ENCODE assay signal across 26 cellular contexts in the genomic region with DNA sequence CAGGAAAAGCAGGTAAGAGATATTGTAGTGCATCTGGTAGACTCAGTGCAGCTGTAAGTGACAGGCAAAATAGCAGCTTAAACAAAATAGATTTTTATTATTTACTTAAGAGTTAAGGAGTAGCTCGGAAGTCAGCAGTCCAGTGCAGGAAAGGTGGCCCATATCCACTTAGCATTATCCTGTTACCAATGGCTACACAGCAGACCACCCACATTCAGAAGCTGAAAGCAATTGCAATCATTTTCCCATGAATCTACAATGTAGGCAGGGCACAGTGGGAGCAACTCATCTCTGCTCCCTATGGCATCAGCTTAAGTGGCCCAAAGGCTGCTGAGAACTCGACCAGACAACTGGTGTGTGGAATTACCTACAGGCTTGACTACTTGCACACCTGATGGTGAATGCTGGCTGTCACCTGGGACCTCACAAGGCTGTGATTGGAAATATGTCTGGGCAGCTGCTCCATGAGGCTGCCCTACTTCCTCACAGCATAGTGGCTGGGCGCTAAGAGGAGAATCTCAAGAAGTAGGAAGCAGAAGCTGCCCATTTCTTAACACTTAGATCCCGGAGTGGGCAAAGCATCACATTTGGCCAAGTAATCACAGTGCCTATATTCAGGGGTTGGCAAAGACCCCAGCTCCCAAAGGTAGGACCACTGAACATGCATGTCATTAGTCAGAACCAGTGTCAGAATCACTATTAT.
"Had no signal": no experiment of that assay in that cellular context is flagged by ENCODE, and none has a peak within 500 bp of the region (broad histone marks: within the 10 kb centered on the region; RNA-seq: fewer than 3 reads in every experiment).

No MANE protein-coding gene starts in this region.

- H3K27ac Mint-ChIP-seq: activated CD4-positive, alpha-beta T cell treated with anti-CD3 and anti-CD28 coated beads for 36 hours; activated CD8-positive, alpha-beta memory T cell treated with anti-CD3 and anti-CD28 coated beads, Interleukin-2, amount 10 ng/mL, durations not matched to agents 7 days and 5 days; activated naive CD8-positive, alpha-beta T cell treated with anti-CD3 and anti-CD28 coated beads, Interleukin-2, amount 10 ng/mL, durations not matched to agents 7 days and 5 days; stimulated activated effector memory CD8-positive, alpha-beta T cell treated with anti-CD3 and anti-CD28 coated beads, Interleukin-12 subunit alpha, Interleukin-12 subunit beta, amount 100 ng/mL, for 72 hours; T-cell; T-helper 2 cell treated with Interferon-gamma antibody and Interleukin-4, amounts not matched to agents 5 μg/mL and 100 μg/mL, for 36 hours had no signal

- H3K27me3 Mint-ChIP-seq: activated CD4-positive, alpha-beta T cell treated with anti-CD3 and anti-CD28 coated beads for 36 hours; activated CD8-positive, alpha-beta memory T cell treated with anti-CD3 and anti-CD28 coated beads, Interleukin-2, amount 10 ng/mL, durations not matched to agents 7 days and 5 days; activated naive CD8-positive, alpha-beta T cell treated with anti-CD3 and anti-CD28 coated beads, Interleukin-2, amount 10 ng/mL, durations not matched to agents 7 days and 5 days; brain; natural killer cell treated with Interleukin-12 subunit alpha and Interleukin-12 subunit beta and Interleukin-15 and Interleukin-18, amount 100 ng/mL, for 72 hours; T-cell had no signal

- H3K4me1 ChIP-seq: lower lobe of right lung had no signal

- H3K9me3 ChIP-seq: ascending aorta, left lung, lower lobe of right lung, suprapubic skin, tibial artery had no signal

- H3K4me3 Mint-ChIP-seq: activated CD4-positive, alpha-beta T cell treated with anti-CD3 and anti-CD28 coated beads for 36 hours; activated CD8-positive, alpha-beta memory T cell treated with anti-CD3 and anti-CD28 coated beads, Interleukin-2, amount 10 ng/mL, durations not matched to agents 7 days and 5 days; activated CD8-positive, alpha-beta T cell treated with anti-CD3 and anti-CD28 coated beads, Interleukin-2, amount 10 ng/mL, durations not matched to agents 7 days and 5 days; activated naive CD8-positive, alpha-beta T cell treated with anti-CD3 and anti-CD28 coated beads, Interleukin-2, amount 10 ng/mL, durations not matched to agents 7 days and 5 days; brain; natural killer cell treated with Interleukin-12 subunit alpha and Interleukin-12 subunit beta and Interleukin-15 and Interleukin-18, amount 100 ng/mL, for 72 hours; stimulated activated effector memory CD8-positive, alpha-beta T cell treated with anti-CD3 and anti-CD28 coated beads, Interleukin-12 subunit alpha, Interleukin-12 subunit beta, amount 100 ng/mL, for 72 hours; T-cell; T-helper 2 cell treated with Interferon-gamma antibody and Interleukin-4, amounts not matched to agents 5 μg/mL and 100 μg/mL, for 36 hours had no signal

- DNase-seq: activated CD4-positive, alpha-beta T cell treated with anti-CD3 and anti-CD28 coated beads for 36 hours; activated CD4-positive, CD25-positive, alpha-beta regulatory T cell; activated CD8-positive, alpha-beta memory T cell treated with anti-CD3 and anti-CD28 coated beads, Interleukin-2, amount 10 ng/mL, durations not matched to agents 7 days and 5 days; activated CD8-positive, alpha-beta T cell treated with anti-CD3 and anti-CD28 coated beads, Interleukin-2, amount 10 ng/mL, durations not matched to agents 7 days and 5 days; activated effector memory CD4-positive, alpha-beta T cell treated with Interleukin-2 at 50 U/mL for 16 hours; activated naive CD4-positive, alpha-beta T cell treated with Interleukin-2 at 50 U/mL for 16 hours; activated naive CD8-positive, alpha-beta T cell treated with anti-CD3 and anti-CD28 coated beads, Interleukin-2, amount 10 ng/mL, durations not matched to agents 7 days and 5 days; dorsolateral prefrontal cortex; effector memory CD4-positive, alpha-beta T cell; kidney glomerular epithelial cell; left lung; lower lobe of right lung; mesendoderm; stimulated activated CD4-positive, alpha-beta T cell treated with anti-CD3 and anti-CD28 coated beads, Interleukin-4, amount 100 ng/mL, for 24 hours; T-cell; tibial artery had no signal

- H3K4me3 ChIP-seq: ascending aorta, cardiac muscle cell, coronary artery, dorsolateral prefrontal cortex, left lung, lower lobe of right lung, skin epidermis, suprapubic skin, tibial artery had no signal

- H3K9me3 Mint-ChIP-seq: activated naive CD8-positive, alpha-beta T cell treated with anti-CD3 and anti-CD28 coated beads, Interleukin-2, amount 10 ng/mL, durations not matched to agents 7 days and 5 days; brain; natural killer cell treated with Interleukin-12 subunit alpha and Interleukin-12 subunit beta and Interleukin-15 and Interleukin-18, amount 100 ng/mL, for 72 hours; stimulated activated effector memory CD8-positive, alpha-beta T cell treated with anti-CD3 and anti-CD28 coated beads, Interleukin-12 subunit alpha, Interleukin-12 subunit beta, amount 100 ng/mL, for 72 hours; T-cell; T-helper 2 cell treated with Interferon-gamma antibody and Interleukin-4, amounts not matched to agents 5 μg/mL and 100 μg/mL, for 36 hours had no signal

- H3K27ac ChIP-seq: ascending aorta, cardiac muscle cell, coronary artery, dorsolateral prefrontal cortex, left lung, lower lobe of right lung, skin epidermis, suprapubic skin, tibial artery had no signal

- H3K27me3 ChIP-seq: ascending aorta, cardiac muscle cell, dorsolateral prefrontal cortex, left lung, suprapubic skin, tibial artery had no signal

- H3K36me3 ChIP-seq: ascending aorta, cardiac muscle cell, left lung, lower lobe of right lung, suprapubic skin, tibial artery had no signal

- ATAC-seq: activated CD4-positive, alpha-beta T cell treated with anti-CD3 and anti-CD28 coated beads for 36 hours; activated CD8-positive, alpha-beta memory T cell treated with anti-CD3 and anti-CD28 coated beads, Interleukin-2, amount 10 ng/mL, durations not matched to agents 7 days and 5 days; activated CD8-positive, alpha-beta T cell treated with anti-CD3 and anti-CD28 coated beads, Interleukin-2, amount 10 ng/mL, durations not matched to agents 7 days and 5 days; left lung; lower lobe of right lung; natural killer cell treated with Interleukin-12 subunit alpha and Interleukin-12 subunit beta and Interleukin-15 and Interleukin-18, amount 100 ng/mL, for 72 hours; sciatic nerve; stimulated activated effector memory CD8-positive, alpha-beta T cell treated with anti-CD3 and anti-CD28 coated beads, Interleukin-12 subunit alpha, Interleukin-12 subunit beta, amount 100 ng/mL, for 72 hours; T-cell had no signal
